In genomic region chr10:124566222-124566888, GRCh38 we compare ENCODE assay signal across 11 cellular contexts.
DNase-seq lines count a peak whose midpoint lies in the region; ATAC-seq and TF ChIP-seq lines count a peak whose summit lies in the region.
"Had no signal": no experiment of that assay in that cellular context is flagged by ENCODE, and none has a peak within 500 bp of the region (broad histone marks: within the 10 kb centered on the region; RNA-seq: fewer than 3 reads in every experiment).

No MANE protein-coding gene starts in this region.

- H3K79me2 ChIP-seq in H9 (ENCODE audit: insufficient read depth, low read length), result no peaks in the 10 kb centered on the region
- 0 out of 2 replicates have a peak, but pooled peaks cover 16% of the 10 kb centered on the region for H3K79me2 ChIP-seq in SU-DHL-6 (ENCODE audit: insufficient read depth, low read length)
- no peaks in the 10 kb centered on the region for H3K79me2 ChIP-seq in osteoblast (ENCODE audit: insufficient read depth, low read length)

- H3K27ac ChIP-seq in H9 (ENCODE audit: insufficient read length, low read depth, low read length) (no peak overlapping the region), SU-DHL-6 (ENCODE audit: low read depth, low read length) (peak overlapping the region; percentile 92), osteoblast (ENCODE audit: low read depth, low read length) (no peak overlapping the region), testis (peak overlapping the region; percentile 62 to 63)

- TF ChIP-seq CTCF in H9 (conservative IDR thresholded peaks at IDR 0.05) (no peak), SU-DHL-6 (IDR thresholded peaks at IDR 0.05; ENCODE audit: insufficient read depth, low read length, poor library complexity, severe bottlenecking) (no peak), osteoblast (IDR thresholded peaks at IDR 0.05; ENCODE audit: extremely low read depth, low read depth, low read length) (no peak), testis (IDR thresholded peaks at IDR 0.05) (no peak)

- no peak overlapping the region for H2BK15ac ChIP-seq in H9 (ENCODE audit: low read depth, low read length)

- ATAC-seq in HG03108 (IDR thresholded peaks at IDR 0.05; ENCODE audit: unreplicated experiment) (no peak), HG02938 (IDR thresholded peaks at IDR 0.05; ENCODE audit: unreplicated experiment) (no peak)

- intact Hi-C loops in testis (cut with DNase I; ENCODE audit: low total_unique reads), result no loop called here

- no peak overlapping the region for H2BK5ac ChIP-seq in H9 (ENCODE audit: insufficient read length, low read length)

- no peak overlapping the region for H4K8ac ChIP-seq in H9 (replicated peaks; ENCODE audit: insufficient read length, low read depth, low read length)

- H3K27me3 Mint-ChIP-seq in H9 (ENCODE audit: low read depth), result no peaks in the 10 kb centered on the region; the same call in 1 of the 2 replicates

- H3K23ac ChIP-seq in H9 (ENCODE audit: insufficient read length, low read depth, low read length), result no peak overlapping the region

- H2BK120ac ChIP-seq in H9 (ENCODE audit: low read depth, low read length, poor library complexity, severe bottlenecking), result no peak overlapping the region

- peaks cover 0 to 3% of the 10 kb centered on the region in 2 experiments; a peak in 2 of 5 replicates for H3K9me3 Mint-ChIP-seq in H9

- no peaks in the 10 kb centered on the region for H3K79me1 ChIP-seq in H9 (ENCODE audit: insufficient read depth, low read depth, low read length, poor library complexity, severe bottlenecking)

- H3K14ac ChIP-seq in H9 (ENCODE audit: insufficient read depth, low read length), result peak overlapping the region; percentile 14; the same call in 1 of the 2 replicates

- no peak overlapping the region for H3K56ac ChIP-seq in H9 (ENCODE audit: insufficient read length, low read depth, low read length)

- no peak overlapping the region for H3K18ac ChIP-seq in H9 (ENCODE audit: insufficient read length, low read depth, low read length)

- H3K4me1 Mint-ChIP-seq in H9, result peaks cover 14 to 15% of the 10 kb centered on the region in 2 experiments

- DNase-seq in H9, result no peak
- peak; percentile 49 for DNase-seq in osteoblast (ENCODE audit: insufficient read length, low spot score, missing footprints)
- no peak for DNase-seq in testis
- no peak for DNase-seq in hypothalamus (lab: John Stamatoyannopoulos, UW)
- DNase-seq: ACHN, NCI-H226, NCI-H526 treated with DMSO at 0.1 percent for 48 hours had no signal

- H3K9me3 ChIP-seq in H9 (ENCODE audit: control insufficient read depth, low read depth, low read length), result no peaks in the 10 kb centered on the region
- H3K9me3 ChIP-seq in SU-DHL-6 (ENCODE audit: insufficient read depth, low read length), result peaks cover 7% of the 10 kb centered on the region; the same call in 1 of the 2 replicates
- no peaks in the 10 kb centered on the region for H3K9me3 ChIP-seq in osteoblast (ENCODE audit: low read depth, low read length)
- H3K9me3 ChIP-seq in testis, result no peaks in the 10 kb centered on the region
- H3K9me3 ChIP-seq: Caco-2 had no signal

- peaks cover 9% of the 10 kb centered on the region; the same call in 1 of the 2 replicates for H3K36me3 ChIP-seq in SU-DHL-6 (ENCODE audit: low read length)
- H3K36me3 ChIP-seq in osteoblast (ENCODE audit: insufficient read depth, low read length), result no peaks in the 10 kb centered on the region
- no peaks in the 10 kb centered on the region for H3K36me3 ChIP-seq in testis (ENCODE audit: low read depth, missing control alignments)

- no peak overlapping the region for H4K91ac ChIP-seq in H9 (ENCODE audit: insufficient read length, low read depth, low read length)

- H4K5ac ChIP-seq in H9 (ENCODE audit: insufficient read length, low read depth, low read length), result no peak overlapping the region

- H2BK20ac ChIP-seq in H9 (ENCODE audit: low read depth, low read length, poor library complexity, severe bottlenecking), result no peak overlapping the region

- no peak overlapping the region for H2BK12ac ChIP-seq in H9 (ENCODE audit: insufficient read length, low read depth, low read length)

- H3K4ac ChIP-seq in H9 (ENCODE audit: low read depth, low read length), result no peak overlapping the region

- H3K23me2 ChIP-seq in H9 (ENCODE audit: insufficient read length, low read depth, low read length, poor library complexity, severe bottlenecking), result no peaks in the 10 kb centered on the region

- H4K20me1 ChIP-seq in H9 (ENCODE audit: control insufficient read depth, insufficient read depth, insufficient read length) (no peaks in the 10 kb centered on the region), SU-DHL-6 (ENCODE audit: low read depth, low read length) (no peaks in the 10 kb centered on the region), osteoblast (ENCODE audit: insufficient read depth, low read length) (no peaks in the 10 kb centered on the region)

- peaks cover 30% of the 10 kb centered on the region for H3F3A ChIP-seq in SU-DHL-6 (ENCODE audit: insufficient read depth)

- no CpG with 5 or more reads among the region's 9 CpGs for WGBS in H9 (ENCODE audit: extremely low coverage, insufficient read length, low lambda C conversion rate)
- 90 to 100% methylated on average over 2 to 9 of the region's 9 CpGs for WGBS in testis, 2 donors

- H3K4me3 Mint-ChIP-seq in H9, result no peak overlapping the region

- H3K4me2 ChIP-seq in H9 (ENCODE audit: insufficient read depth, insufficient read length, low read length), result no peak overlapping the region
- peak overlapping the region; percentile 19 for H3K4me2 ChIP-seq in SU-DHL-6 (ENCODE audit: low read depth, low read length, poor library complexity, severe bottlenecking)
- no peak overlapping the region for H3K4me2 ChIP-seq in osteoblast (ENCODE audit: insufficient read depth, low read length)

- no peak overlapping the region; a peak in 1 of 7 replicates for H3K27ac Mint-ChIP-seq in H9

- peaks cover 6% of the 10 kb centered on the region; the same call in 1 of the 2 replicates for H3K4me1 ChIP-seq in H9 (ENCODE audit: insufficient read depth, low read length)
- H3K4me1 ChIP-seq in osteoblast (ENCODE audit: insufficient read depth, low read length), result no peaks in the 10 kb centered on the region
- H3K4me1 ChIP-seq in testis, result peaks cover 54% of the 10 kb centered on the region
- H3K4me1 ChIP-seq: Caco-2 had no signal

- no peak overlapping the region for H3T11ph ChIP-seq in H9 (ENCODE audit: low read length)

- H3K27me3 ChIP-seq in H9 (ENCODE audit: insufficient read depth, low read length) (no peaks in the 10 kb centered on the region), SU-DHL-6 (ENCODE audit: low read length) (no peaks in the 10 kb centered on the region), osteoblast (ENCODE audit: insufficient read depth, low read length) (no peaks in the 10 kb centered on the region), testis (no peaks in the 10 kb centered on the region)

- H2AFZ ChIP-seq in H9 (ENCODE audit: low read length), result no peak overlapping the region
- peak overlapping the region; percentile 4 for H2AFZ ChIP-seq in SU-DHL-6 (ENCODE audit: low read depth, low read length, severe bottlenecking)
- H2AFZ ChIP-seq in osteoblast (ENCODE audit: low read length), result no peak overlapping the region

- H2AK5ac ChIP-seq in H9 (ENCODE audit: insufficient read length, low read length), result no peak overlapping the region

- H3K36me3 Mint-ChIP-seq in H9 (ENCODE audit: insufficient read depth in 1 of 3, low read depth in 3 of 3), result no peaks in the 10 kb centered on the region; a peak in 3 of 7 replicates

- H3K9ac ChIP-seq in H9 (ENCODE audit: extremely low read depth, insufficient read length, low read length) (no peak overlapping the region), SU-DHL-6 (ENCODE audit: low read length) (peak overlapping the region; percentile 60)

- H3K9me2 ChIP-seq in SU-DHL-6 (replicated peaks; ENCODE audit: insufficient read depth, low read length), result no peaks in the 10 kb centered on the region

- no peak for TF ChIP-seq POLR2A in testis (IDR thresholded peaks at IDR 0.05)

- H3K4me3 ChIP-seq in SU-DHL-6 (ENCODE audit: insufficient read depth, low read length, poor library complexity, severe bottlenecking), result no peak overlapping the region
- no peak overlapping the region for H3K4me3 ChIP-seq in osteoblast (ENCODE audit: insufficient read depth, low read length)
- no peak overlapping the region for H3K4me3 ChIP-seq in testis

Comparison
In these comparisons a context has a peak if more than half of its experiments do, and no peak if none do; other contexts are left out.
1. H3K27ac ChIP-seq: peak in SU-DHL-6 (single experiment) and testis (2 of 2); none in H9 (single experiment) and osteoblast (single experiment).